7 cellular contexts compared by ENCODE assay signal in genomic region chr11:1876361-1877063, GRCh38. TPM values are rescaled to one million over a fixed set of nuclear protein-coding genes. Genes with fewer than 3 reads are reported as not detected.
DNase-seq lines count a peak whose midpoint lies in the region; TF ChIP-seq lines count a peak whose summit lies in the region.
"Had no signal": no experiment of that assay in that cellular context is flagged by ENCODE, and none has a peak within 500 bp of the region (broad histone marks: within the 10 kb centered on the region; RNA-seq: fewer than 3 reads in every experiment).

No MANE protein-coding gene starts in this region.

- H3K27me3 Mint-ChIP-seq in nephron progenitor cell (ENCODE audit: low read depth, poor library complexity) = peaks cover 8% of the 10 kb centered on the region
- H3K27me3 Mint-ChIP-seq in activated CD4-positive, alpha-beta T cell treated with anti-CD3 and anti-CD28 coated beads, Interleukin-2, amount 10 ng/mL, durations not matched to agents 7 days and 5 days = no peaks in the 10 kb centered on the region

- H3K4me1 Mint-ChIP-seq in nephron progenitor cell = peaks cover 34% of the 10 kb centered on the region
- H3K4me1 Mint-ChIP-seq in activated CD4-positive, alpha-beta T cell treated with anti-CD3 and anti-CD28 coated beads, Interleukin-2, amount 10 ng/mL, durations not matched to agents 7 days and 5 days = peaks cover 36% of the 10 kb centered on the region

- no peak overlapping the region for H3K4me3 Mint-ChIP-seq in nephron progenitor cell
- no peak overlapping the region for H3K4me3 Mint-ChIP-seq in activated CD4-positive, alpha-beta T cell treated with anti-CD3 and anti-CD28 coated beads, Interleukin-2, amount 10 ng/mL, durations not matched to agents 7 days and 5 days
- H3K4me3 Mint-ChIP-seq: activated T-cell treated with anti-CD3 and anti-CD28 coated beads, Interleukin-2, amount 50 U/mL, for 72 hours had no signal

- no peaks in the 10 kb centered on the region for H3K36me3 Mint-ChIP-seq in nephron progenitor cell (ENCODE audit: low read depth)
- peaks cover 7% of the 10 kb centered on the region for H3K36me3 Mint-ChIP-seq in activated CD4-positive, alpha-beta T cell treated with anti-CD3 and anti-CD28 coated beads, Interleukin-2, amount 10 ng/mL, durations not matched to agents 7 days and 5 days (ENCODE audit: low read depth)

- CTCF ChIA-PET in activated CD4-positive, alpha-beta T cell treated with anti-CD3 and anti-CD28 coated beads, Interleukin-2, amount 10 ng/mL, durations not matched to agents 7 days and 5 days (lab: Charles Lee) = interaction anchor here (0.8 to 1.9 kb wide), 8 partner anchors 14 to 72 kb away, joined by 3 to 9 read pairs (median 4); partner anchors contain the start of gene LSP1

- DNase-seq in HFF-Myc (ENCODE audit: extremely low read depth, low read depth) = no peak
- DNase-seq in astrocyte of the hippocampus (ENCODE audit: low read depth, low spot score) = peak; percentile 56
- DNase-seq in nephron progenitor cell = peak; percentile 63
- no peak for DNase-seq in NCI-H2107 treated with DMSO at 0.1 percent for 48 hours (lab: John Stamatoyannopoulos, UW; ENCODE audit: unreplicated experiment)
- no peak for DNase-seq in activated CD4-positive, alpha-beta T cell treated with anti-CD3 and anti-CD28 coated beads, Interleukin-2, amount 10 ng/mL, durations not matched to agents 7 days and 5 days
- DNase-seq in NCI-H524 (lab: John Stamatoyannopoulos, UW) = no peak

- no peak overlapping the region for H3K27ac Mint-ChIP-seq in nephron progenitor cell
- H3K27ac Mint-ChIP-seq in activated CD4-positive, alpha-beta T cell treated with anti-CD3 and anti-CD28 coated beads, Interleukin-2, amount 10 ng/mL, durations not matched to agents 7 days and 5 days = no peak overlapping the region
- H3K27ac Mint-ChIP-seq: activated T-cell treated with anti-CD3 and anti-CD28 coated beads, Interleukin-2, amount 50 U/mL, for 72 hours had no signal

- H3K4me3 ChIP-seq in HFF-Myc (replicated peaks; ENCODE audit: low read depth, low read length) = no peak overlapping the region

- TF ChIP-seq CTCF in HFF-Myc (IDR thresholded peaks at IDR 0.05; ENCODE audit: low read depth, low read length, missing control alignments) (peak; percentile 82), nephron progenitor cell (IDR thresholded peaks at IDR 0.05) (peak; percentile 30)

- POLR2A ChIA-PET in activated CD4-positive, alpha-beta T cell treated with anti-CD3 and anti-CD28 coated beads, Interleukin-2, amount 10 ng/mL, durations not matched to agents 7 days and 5 days (lab: Charles Lee) = interaction anchor here (0.6 kb wide), 1 partner anchor 13 kb away, joined by 3 read pairs; no protein-coding TSS in a partner anchor

- H3K9me3 Mint-ChIP-seq in nephron progenitor cell = no peaks in the 10 kb centered on the region
- no peaks in the 10 kb centered on the region for H3K9me3 Mint-ChIP-seq in activated CD4-positive, alpha-beta T cell treated with anti-CD3 and anti-CD28 coated beads, Interleukin-2, amount 10 ng/mL, durations not matched to agents 7 days and 5 days
- H3K9me3 Mint-ChIP-seq: activated T-cell treated with anti-CD3 and anti-CD28 coated beads, Interleukin-2, amount 50 U/mL, for 72 hours had no signal

RNA-seq across cellular contexts. Expression of gene PRR33, which starts 15.2 kb away (rescaled TPM):
- total RNA-seq in activated CD4-positive, alpha-beta T cell treated with anti-CD3 and anti-CD28 coated beads, Interleukin-2, amount 10 ng/mL, durations not matched to agents 7 days and 5 days = under 1 TPM in 1 of 2 experiments, not detected in 1; 0.05 TPM
- total RNA-seq: activated T-cell treated with anti-CD3 and anti-CD28 coated beads, Interleukin-2, amount 50 U/mL, for 72 hours had no signal

RNA-seq across cellular contexts. Expression of gene LSP1, which starts 23.6 kb away (rescaled TPM):
- 100 to 1,000 TPM; 668 to 687 TPM for total RNA-seq in activated CD4-positive, alpha-beta T cell treated with anti-CD3 and anti-CD28 coated beads, Interleukin-2, amount 10 ng/mL, durations not matched to agents 7 days and 5 days

RNA-seq across cellular contexts. Expression of gene TNNI2, which starts 37.7 kb away (rescaled TPM):
- total RNA-seq in activated CD4-positive, alpha-beta T cell treated with anti-CD3 and anti-CD28 coated beads, Interleukin-2, amount 10 ng/mL, durations not matched to agents 7 days and 5 days = not detected

RNA-seq across cellular contexts. Expression of gene SYT8, which starts 41.7 kb away (rescaled TPM):
- total RNA-seq in activated CD4-positive, alpha-beta T cell treated with anti-CD3 and anti-CD28 coated beads, Interleukin-2, amount 10 ng/mL, durations not matched to agents 7 days and 5 days = not detected
- total RNA-seq: activated T-cell treated with anti-CD3 and anti-CD28 coated beads, Interleukin-2, amount 50 U/mL, for 72 hours had no signal

RNA-seq across cellular contexts. Expression of gene TNNT3, which starts 43.0 kb away (rescaled TPM):
- total RNA-seq in activated CD4-positive, alpha-beta T cell treated with anti-CD3 and anti-CD28 coated beads, Interleukin-2, amount 10 ng/mL, durations not matched to agents 7 days and 5 days = 1 to 10 TPM; 3.7 to 5.4 TPM

Comparison
In these comparisons a context has a peak if more than half of its experiments do, and no peak if none do; other contexts are left out.
1. DNase-seq: peak in astrocyte of the hippocampus (single experiment) and nephron progenitor cell (single experiment); none in HFF-Myc (single experiment), NCI-H2107 treated with DMSO at 0.1 percent for 48 hours (single experiment), activated CD4-positive, alpha-beta T cell treated with anti-CD3 and anti-CD28 coated beads, Interleukin-2, amount 10 ng/mL, durations not matched to agents 7 days and 5 days (single experiment) and NCI-H524 (0 of 2).